14 cellular contexts compared by ENCODE assay signal in the genomic region with DNA sequence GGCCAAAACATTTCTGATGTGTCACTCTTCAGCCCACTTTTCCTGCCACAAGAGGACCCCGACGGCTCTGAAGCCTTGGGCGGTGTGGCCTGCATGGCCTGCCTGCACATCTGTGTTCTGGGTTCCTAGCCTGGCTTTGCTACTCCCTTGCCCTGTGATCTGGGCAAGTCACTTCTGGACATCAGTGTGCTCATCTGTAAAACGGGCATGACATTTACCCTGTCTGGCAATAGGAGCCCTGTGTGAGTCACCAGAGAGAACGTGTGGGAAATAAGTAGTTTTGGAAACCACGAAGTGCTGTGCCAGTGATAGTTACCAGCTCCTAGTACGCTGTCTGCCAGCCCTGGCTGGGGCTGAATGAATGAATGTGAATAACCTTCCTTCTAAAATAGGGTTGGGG.
A peak's percentile ranks its signal among the peaks of the same experiment; 100 is the strongest.
DNase-seq lines count a peak whose midpoint lies in the region; ATAC-seq, FAIRE-seq and TF ChIP-seq lines count a peak whose summit lies in the region.
"Had no signal": no experiment of that assay in that cellular context is flagged by ENCODE, and none has a peak within 500 bp of the region (broad histone marks: within the 10 kb centered on the region; RNA-seq: fewer than 3 reads in every experiment).

No MANE protein-coding gene starts in this region.

- H3K23ac ChIP-seq in IMR-90 (ENCODE audit: low read depth, low read length) = peak overlapping the region; percentile 71

- peak overlapping the region; percentile 98 for H2BK120ac ChIP-seq in IMR-90 (ENCODE audit: low read depth, low read length)

- CTCF ChIA-PET in Caco-2 (lab: Charles Lee) (interaction anchor here (0.8 to 1.4 kb wide), 3 partner anchors 10 to 17 kb away, joined by 4 to 5 read pairs (median 4); no protein-coding TSS in a partner anchor), IMR-90 (lab: Yijun Ruan, JAX) (no interaction called here)

- H4K91ac ChIP-seq in IMR-90 (ENCODE audit: insufficient read depth, low read depth, low read length) = peak overlapping the region; percentile 98

- peak overlapping the region; percentile 81 for H2BK15ac ChIP-seq in IMR-90 (ENCODE audit: low read depth, low read length)

- H3K27me3 ChIP-seq in Caco-2 (replicated peaks; ENCODE audit: control insufficient read depth, insufficient read depth, low read length) (no peaks in the 10 kb centered on the region), IMR-90 (ENCODE audit: control insufficient read depth, insufficient read depth, low read length) (no peaks in the 10 kb centered on the region), astrocyte (ENCODE audit: insufficient read depth, low read length) (no peaks in the 10 kb centered on the region), BE2C (no peaks in the 10 kb centered on the region)

- peak overlapping the region; percentile 97 for H3K27ac Mint-ChIP-seq in Caco-2 (ENCODE audit: unreplicated experiment)
- H3K27ac Mint-ChIP-seq in astrocyte (ENCODE audit: unreplicated experiment) = no peak overlapping the region
- H3K27ac Mint-ChIP-seq: activated T-cell treated with anti-CD3 and anti-CD28 coated beads, Interleukin-2, amount 50 U/mL, for 24 hours; CD4-positive, CD25-positive, alpha-beta regulatory T cell had no signal

- ATAC-seq in IMR-90 (ENCODE audit: low read depth) = peak; percentile 21
- ATAC-seq in HG03439 (IDR thresholded peaks at IDR 0.05; ENCODE audit: unreplicated experiment) = no peak
- ATAC-seq in HG03457 (IDR thresholded peaks at IDR 0.05; ENCODE audit: unreplicated experiment) = no peak
- ATAC-seq: left ventricle myocardium superior had no signal

- H3K27me3 Mint-ChIP-seq in Caco-2 (ENCODE audit: insufficient read depth, unreplicated experiment) (no peaks in the 10 kb centered on the region), astrocyte (ENCODE audit: low read depth, unreplicated experiment) (peaks cover 21% of the 10 kb centered on the region)

- no peak for TF ChIP-seq RAD21 in IMR-90 (IDR thresholded peaks at IDR 0.05; ENCODE audit: low read length)

- H2AFZ ChIP-seq in IMR-90 (replicated peaks; ENCODE audit: low read length, poor library complexity) (peak overlapping the region; percentile 52), astrocyte (ENCODE audit: low read depth, low read length) (no peak overlapping the region)

- dilution Hi-C loops in IMR-90 (cut with HindIII; ENCODE audit: low sequenced_read_pairs, unreplicated experiment) = no loop called here

- H3K9me3 ChIP-seq in Caco-2 (no peaks in the 10 kb centered on the region), IMR-90 (ENCODE audit: control insufficient read depth, insufficient read depth, low read length) (no peaks in the 10 kb centered on the region), astrocyte (ENCODE audit: insufficient read depth, low read depth, low read length) (no peaks in the 10 kb centered on the region), BE2C (no peaks in the 10 kb centered on the region)

- TF ChIP-seq CTCF in Caco-2 (IDR thresholded peaks at IDR 0.05; ENCODE audit: insufficient read depth in 1 of 2, low read depth in 1 of 2, low read length in 1 of 2, severe bottlenecking in 1 of 2, unreplicated experiment in 1 of 2) (no peak), IMR-90 (conservative IDR thresholded peaks at IDR 0.05; ENCODE audit: low read depth, low read length) (no peak), astrocyte (IDR thresholded peaks at IDR 0.05; ENCODE audit: insufficient read depth, low read depth, low read length) (no peak), BE2C (IDR thresholded peaks at IDR 0.05; ENCODE audit: low read depth, low read length) (no peak), D721Med (IDR thresholded peaks at IDR 0.05; ENCODE audit: insufficient read depth, missing control alignments) (no peak)

- TF ChIP-seq POLR2A in IMR-90 (IDR thresholded peaks at IDR 0.05; ENCODE audit: low read depth, low read length) = no peak

- H3K36me3 Mint-ChIP-seq in Caco-2 (ENCODE audit: insufficient read depth, unreplicated experiment) (peaks cover 11% of the 10 kb centered on the region), astrocyte (ENCODE audit: low read depth, unreplicated experiment) (no peaks in the 10 kb centered on the region)
- H3K36me3 Mint-ChIP-seq: CD4-positive, CD25-positive, alpha-beta regulatory T cell had no signal

- intact Hi-C loops in Caco-2 (cut with micrococcal nuclease; ENCODE audit: unreplicated experiment) = loop anchor here (10.0 kb wide), 2 partner anchors 173 to 273 kb away; a partner anchor contains a TSS
- intact Hi-C loops in IMR-90 (cut with micrococcal nuclease) = loop anchor here (2.0 kb wide), 1 partner anchor 43 kb away; no protein-coding TSS in a partner anchor

- H3K18ac ChIP-seq in IMR-90 (ENCODE audit: low read depth, low read length) = peak overlapping the region; percentile 80

- H3K4me3 ChIP-seq in Caco-2 (ENCODE audit: low read depth, low read length) = no peak overlapping the region
- H3K4me3 ChIP-seq in IMR-90 (ENCODE audit: insufficient read depth, low read depth, low read length) = no peak overlapping the region
- no peak overlapping the region for H3K4me3 ChIP-seq in astrocyte (ENCODE audit: insufficient read depth, low read depth, low read length)
- no peak overlapping the region for H3K4me3 ChIP-seq in BE2C (ENCODE audit: low read depth, low read length)

- H3K4me1 ChIP-seq in Caco-2 (peaks cover 76% of the 10 kb centered on the region), IMR-90 (ENCODE audit: control insufficient read depth, insufficient read depth, low read length) (peaks cover 38% of the 10 kb centered on the region), astrocyte (ENCODE audit: insufficient read depth, low read length) (peaks cover 18% of the 10 kb centered on the region), BE2C (no peaks in the 10 kb centered on the region)

- peak overlapping the region; percentile 98 for H2BK5ac ChIP-seq in IMR-90 (ENCODE audit: low read depth, low read length, poor library complexity, severe bottlenecking)

- H3K27ac ChIP-seq in IMR-90 (ENCODE audit: insufficient read depth, low read length) = peak overlapping the region; percentile 83
- no peak overlapping the region for H3K27ac ChIP-seq in astrocyte (ENCODE audit: low read depth, low read length)

- BruUV-seq in Caco-2 (replicated peaks; lab: Mats Ljungman, UMichigan) (no TSS peak), IMR-90 (replicated peaks; lab: Mats Ljungman, UMichigan) (no TSS peak)

- H4K20me1 ChIP-seq in IMR-90 (ENCODE audit: insufficient read depth, low read length) (no peaks in the 10 kb centered on the region), astrocyte (ENCODE audit: insufficient read depth, low read length) (no peaks in the 10 kb centered on the region)

- H3K4me2 ChIP-seq in IMR-90 (ENCODE audit: low read depth, low read length) = no peak overlapping the region
- H3K4me2 ChIP-seq in astrocyte (ENCODE audit: low read length) = peak overlapping the region; percentile 53

- peak overlapping the region; percentile 69 for H3K4me3 Mint-ChIP-seq in Caco-2 (ENCODE audit: unreplicated experiment)
- peak overlapping the region; percentile 37 for H3K4me3 Mint-ChIP-seq in astrocyte (ENCODE audit: unreplicated experiment)
- H3K4me3 Mint-ChIP-seq: activated T-cell treated with anti-CD3 and anti-CD28 coated beads, Interleukin-2, amount 50 U/mL, for 24 hours; CD4-positive, CD25-positive, alpha-beta regulatory T cell had no signal

- POLR2A ChIA-PET in Caco-2 (lab: Charles Lee) (interaction anchor here (0.6 to 0.9 kb wide), 5 partner anchors 13 to 390 kb away, joined by 3 to 4 read pairs (median 3); no protein-coding TSS in a partner anchor), IMR-90 (lab: Charles Lee; ENCODE audit: unreplicated experiment) (no interaction called here)

- DNase-seq in Caco-2 (no peak), IMR-90 (peak; percentile 75), astrocyte (ENCODE audit: low read depth) (peak; percentile 46), iris pigment epithelial cell (ENCODE audit: low read depth) (peak; percentile 61), BE2C (no peak), D721Med (ENCODE audit: insufficient read length, low spot score) (no peak)
- DNase-seq: activated T-cell treated with anti-CD3 and anti-CD28 coated beads, Interleukin-2, amount 50 U/mL, for 24 hours; aorta; left ventricle myocardium superior; NCI-H1694; SHP77 had no signal

- H2BK20ac ChIP-seq in IMR-90 (ENCODE audit: low read depth, low read length) = peak overlapping the region; percentile 96

- H3K79me1 ChIP-seq in IMR-90 (ENCODE audit: low read depth in 1 of 2, low read length in 2 of 2) = peaks cover 0 to 13% of the 10 kb centered on the region in 2 experiments; a peak in 2 of 4 replicates

- FAIRE-seq in astrocyte (lab: Jason Lieb, UNC) (no peak), D721Med (lab: Jason Lieb, UNC) (no peak)

- in situ Hi-C loops in IMR-90 (cut with MboI; ENCODE audit: low sequenced_read_pairs) = no loop called here

- peak overlapping the region; percentile 90 for H2AK9ac ChIP-seq in IMR-90 (replicated peaks; ENCODE audit: low read depth, low read length, poor library complexity)

- no peaks in the 10 kb centered on the region for H3K79me2 ChIP-seq in astrocyte (ENCODE audit: insufficient read depth, low read length)

- H3K4me1 Mint-ChIP-seq in Caco-2 (ENCODE audit: low read depth, unreplicated experiment) = peaks cover 78% of the 10 kb centered on the region
- H3K4me1 Mint-ChIP-seq in astrocyte (ENCODE audit: low read depth, unreplicated experiment) = peaks cover 18% of the 10 kb centered on the region

- H3K9me3 Mint-ChIP-seq in Caco-2 (ENCODE audit: unreplicated experiment) = no peaks in the 10 kb centered on the region
- no peaks in the 10 kb centered on the region for H3K9me3 Mint-ChIP-seq in astrocyte (ENCODE audit: unreplicated experiment)
- H3K9me3 Mint-ChIP-seq: activated T-cell treated with anti-CD3 and anti-CD28 coated beads, Interleukin-2, amount 50 U/mL, for 24 hours had no signal

- H3K56ac ChIP-seq in IMR-90 (ENCODE audit: extremely low read depth, insufficient read depth, low read length) = peak overlapping the region; percentile 80

- H4K5ac ChIP-seq in IMR-90 (ENCODE audit: low read depth, low read length) = peak overlapping the region; percentile 66

- peaks cover 43% of the 10 kb centered on the region for H3K9me1 ChIP-seq in IMR-90 (ENCODE audit: insufficient read depth, low read length)

- 58% methylated on average over 4 of the region's 7 CpGs; no CpG with 5 or more reads in 1 of the 2 experiments for WGBS in IMR-90 (ENCODE audit: extremely low coverage in 2 of 2, insufficient read length in 1 of 2), 2 experiments

- H3K36me3 ChIP-seq in Caco-2 (ENCODE audit: control insufficient read depth, insufficient read depth, low read length) (no peaks in the 10 kb centered on the region; the same call in 1 of the 2 replicates), IMR-90 (ENCODE audit: control insufficient read depth, insufficient read depth, low read length) (no peaks in the 10 kb centered on the region), astrocyte (ENCODE audit: insufficient read depth, low read length) (no peaks in the 10 kb centered on the region), BE2C (no peaks in the 10 kb centered on the region)

- H3K4ac ChIP-seq in IMR-90 (ENCODE audit: low read depth, low read length) = peak overlapping the region; percentile 94

- peak overlapping the region; percentile 99 for H2AK5ac ChIP-seq in IMR-90 (ENCODE audit: low read depth, low read length)

- peak overlapping the region; percentile 56 to 89 for H4K8ac ChIP-seq in IMR-90 (ENCODE audit: low read depth in 2 of 2, low read length in 2 of 2)

- H3K14ac ChIP-seq in IMR-90 (replicated peaks; ENCODE audit: low read depth, low read length) = peak overlapping the region; percentile 97

- peak overlapping the region; percentile 12; the same call in 1 of the 2 replicates for H3K9ac ChIP-seq in IMR-90 (ENCODE audit: low read depth, low read length)
- H3K9ac ChIP-seq in astrocyte (ENCODE audit: low read length) = peak overlapping the region; percentile 3

Comparison
In these comparisons a context has a peak if more than half of its experiments do, and no peak if none do; other contexts are left out.
1. DNase-seq: peak in IMR-90 (single experiment), astrocyte (single experiment) and iris pigment epithelial cell (single experiment); none in Caco-2 (0 of 2), BE2C (single experiment) and D721Med (single experiment).